ENCODE assay signal across 1 cellular context in the genomic region with DNA sequence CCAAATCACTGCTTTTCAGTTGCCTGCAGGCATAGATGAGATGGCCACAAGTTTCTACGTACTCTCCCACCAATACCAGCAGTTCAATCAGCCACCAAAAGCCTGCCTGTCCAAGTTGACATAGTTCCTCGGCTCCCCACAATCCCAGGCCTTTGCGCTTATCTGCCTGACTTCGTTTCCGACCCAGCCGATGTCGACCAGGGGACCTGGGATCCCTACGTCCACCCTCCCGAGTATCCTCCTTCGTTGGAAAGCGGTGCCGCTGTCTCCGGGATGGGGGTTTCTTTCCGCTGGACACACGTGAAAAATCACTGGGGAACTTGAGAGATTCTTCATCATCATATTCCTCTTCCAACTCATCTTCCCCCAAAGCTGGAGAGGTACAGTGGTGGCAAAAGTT.
TF ChIP-seq lines count a peak whose summit lies in the region.

No MANE protein-coding gene starts in this region.

TF ChIP-seq in GM23338, 12 proteins besides CTCF, POLR2A, EP300 and RAD21 (continued from another document):
- TF ChIP-seq, protein P1, sequence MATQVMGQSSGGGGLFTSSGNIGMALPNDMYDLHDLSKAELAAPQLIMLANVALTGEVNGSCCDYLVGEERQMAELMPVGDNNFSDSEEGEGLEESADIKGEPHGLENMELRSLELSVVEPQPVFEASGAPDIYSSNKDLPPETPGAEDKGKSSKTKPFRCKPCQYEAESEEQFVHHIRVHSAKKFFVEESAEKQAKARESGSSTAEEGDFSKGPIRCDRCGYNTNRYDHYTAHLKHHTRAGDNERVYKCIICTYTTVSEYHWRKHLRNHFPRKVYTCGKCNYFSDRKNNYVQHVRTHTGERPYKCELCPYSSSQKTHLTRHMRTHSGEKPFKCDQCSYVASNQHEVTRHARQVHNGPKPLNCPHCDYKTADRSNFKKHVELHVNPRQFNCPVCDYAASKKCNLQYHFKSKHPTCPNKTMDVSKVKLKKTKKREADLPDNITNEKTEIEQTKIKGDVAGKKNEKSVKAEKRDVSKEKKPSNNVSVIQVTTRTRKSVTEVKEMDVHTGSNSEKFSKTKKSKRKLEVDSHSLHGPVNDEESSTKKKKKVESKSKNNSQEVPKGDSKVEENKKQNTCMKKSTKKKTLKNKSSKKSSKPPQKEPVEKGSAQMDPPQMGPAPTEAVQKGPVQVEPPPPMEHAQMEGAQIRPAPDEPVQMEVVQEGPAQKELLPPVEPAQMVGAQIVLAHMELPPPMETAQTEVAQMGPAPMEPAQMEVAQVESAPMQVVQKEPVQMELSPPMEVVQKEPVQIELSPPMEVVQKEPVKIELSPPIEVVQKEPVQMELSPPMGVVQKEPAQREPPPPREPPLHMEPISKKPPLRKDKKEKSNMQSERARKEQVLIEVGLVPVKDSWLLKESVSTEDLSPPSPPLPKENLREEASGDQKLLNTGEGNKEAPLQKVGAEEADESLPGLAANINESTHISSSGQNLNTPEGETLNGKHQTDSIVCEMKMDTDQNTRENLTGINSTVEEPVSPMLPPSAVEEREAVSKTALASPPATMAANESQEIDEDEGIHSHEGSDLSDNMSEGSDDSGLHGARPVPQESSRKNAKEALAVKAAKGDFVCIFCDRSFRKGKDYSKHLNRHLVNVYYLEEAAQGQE (IDR thresholded peaks at IDR 0.05; ENCODE audit: unreplicated experiment), result no peak
- TF ChIP-seq POLR2AphosphoS5 (IDR thresholded peaks at IDR 0.05; ENCODE audit: low read depth), result no peak
- TF ChIP-seq, protein P2, sequence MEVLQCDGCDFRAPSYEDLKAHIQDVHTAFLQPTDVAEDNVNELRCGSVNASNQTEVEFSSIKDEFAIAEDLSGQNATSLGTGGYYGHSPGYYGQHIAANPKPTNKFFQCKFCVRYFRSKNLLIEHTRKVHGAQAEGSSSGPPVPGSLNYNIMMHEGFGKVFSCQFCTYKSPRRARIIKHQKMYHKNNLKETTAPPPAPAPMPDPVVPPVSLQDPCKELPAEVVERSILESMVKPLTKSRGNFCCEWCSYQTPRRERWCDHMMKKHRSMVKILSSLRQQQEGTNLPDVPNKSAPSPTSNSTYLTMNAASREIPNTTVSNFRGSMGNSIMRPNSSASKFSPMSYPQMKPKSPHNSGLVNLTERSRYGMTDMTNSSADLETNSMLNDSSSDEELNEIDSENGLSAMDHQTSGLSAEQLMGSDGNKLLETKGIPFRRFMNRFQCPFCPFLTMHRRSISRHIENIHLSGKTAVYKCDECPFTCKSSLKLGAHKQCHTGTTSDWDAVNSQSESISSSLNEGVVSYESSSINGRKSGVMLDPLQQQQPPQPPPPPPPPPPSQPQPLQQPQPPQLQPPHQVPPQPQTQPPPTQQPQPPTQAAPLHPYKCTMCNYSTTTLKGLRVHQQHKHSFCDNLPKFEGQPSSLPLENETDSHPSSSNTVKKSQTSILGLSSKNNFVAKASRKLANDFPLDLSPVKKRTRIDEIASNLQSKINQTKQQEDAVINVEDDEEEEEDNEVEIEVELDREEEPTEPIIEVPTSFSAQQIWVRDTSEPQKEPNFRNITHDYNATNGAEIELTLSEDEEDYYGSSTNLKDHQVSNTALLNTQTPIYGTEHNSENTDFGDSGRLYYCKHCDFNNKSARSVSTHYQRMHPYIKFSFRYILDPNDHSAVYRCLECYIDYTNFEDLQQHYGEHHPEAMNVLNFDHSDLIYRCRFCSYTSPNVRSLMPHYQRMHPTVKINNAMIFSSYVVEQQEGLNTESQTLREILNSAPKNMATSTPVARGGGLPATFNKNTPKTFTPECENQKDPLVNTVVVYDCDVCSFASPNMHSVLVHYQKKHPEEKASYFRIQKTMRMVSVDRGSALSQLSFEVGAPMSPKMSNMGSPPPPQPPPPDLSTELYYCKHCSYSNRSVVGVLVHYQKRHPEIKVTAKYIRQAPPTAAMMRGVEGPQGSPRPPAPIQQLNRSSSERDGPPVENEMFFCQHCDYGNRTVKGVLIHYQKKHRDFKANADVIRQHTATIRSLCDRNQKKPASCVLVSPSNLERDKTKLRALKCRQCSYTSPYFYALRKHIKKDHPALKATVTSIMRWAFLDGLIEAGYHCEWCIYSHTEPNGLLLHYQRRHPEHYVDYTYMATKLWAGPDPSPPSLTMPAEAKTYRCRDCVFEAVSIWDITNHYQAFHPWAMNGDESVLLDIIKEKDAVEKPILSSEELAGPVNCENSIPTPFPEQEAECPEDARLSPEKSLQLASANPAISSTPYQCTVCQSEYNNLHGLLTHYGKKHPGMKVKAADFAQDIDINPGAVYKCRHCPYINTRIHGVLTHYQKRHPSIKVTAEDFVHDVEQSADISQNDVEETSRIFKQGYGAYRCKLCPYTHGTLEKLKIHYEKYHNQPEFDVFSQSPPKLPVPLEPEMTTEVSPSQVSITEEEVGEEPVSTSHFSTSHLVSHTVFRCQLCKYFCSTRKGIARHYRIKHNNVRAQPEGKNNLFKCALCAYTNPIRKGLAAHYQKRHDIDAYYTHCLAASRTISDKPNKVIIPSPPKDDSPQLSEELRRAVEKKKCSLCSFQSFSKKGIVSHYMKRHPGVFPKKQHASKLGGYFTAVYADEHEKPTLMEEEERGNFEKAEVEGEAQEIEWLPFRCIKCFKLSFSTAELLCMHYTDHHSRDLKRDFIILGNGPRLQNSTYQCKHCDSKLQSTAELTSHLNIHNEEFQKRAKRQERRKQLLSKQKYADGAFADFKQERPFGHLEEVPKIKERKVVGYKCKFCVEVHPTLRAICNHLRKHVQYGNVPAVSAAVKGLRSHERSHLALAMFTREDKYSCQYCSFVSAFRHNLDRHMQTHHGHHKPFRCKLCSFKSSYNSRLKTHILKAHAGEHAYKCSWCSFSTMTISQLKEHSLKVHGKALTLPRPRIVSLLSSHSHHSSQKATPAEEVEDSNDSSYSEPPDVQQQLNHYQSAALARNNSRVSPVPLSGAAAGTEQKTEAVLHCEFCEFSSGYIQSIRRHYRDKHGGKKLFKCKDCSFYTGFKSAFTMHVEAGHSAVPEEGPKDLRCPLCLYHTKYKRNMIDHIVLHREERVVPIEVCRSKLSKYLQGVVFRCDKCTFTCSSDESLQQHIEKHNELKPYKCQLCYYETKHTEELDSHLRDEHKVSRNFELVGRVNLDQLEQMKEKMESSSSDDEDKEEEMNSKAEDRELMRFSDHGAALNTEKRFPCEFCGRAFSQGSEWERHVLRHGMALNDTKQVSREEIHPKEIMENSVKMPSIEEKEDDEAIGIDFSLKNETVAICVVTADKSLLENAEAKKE (CRISPR knock-in tag; IDR thresholded peaks at IDR 0.05), result no peak
- TF ChIP-seq CREB1 (CRISPR knock-in tag; IDR thresholded peaks at IDR 0.05; ENCODE audit: low read depth), result no peak
- no peak for TF ChIP-seq ZNF114 (CRISPR knock-in tag; IDR thresholded peaks at IDR 0.05)
- TF ChIP-seq, protein P3, sequence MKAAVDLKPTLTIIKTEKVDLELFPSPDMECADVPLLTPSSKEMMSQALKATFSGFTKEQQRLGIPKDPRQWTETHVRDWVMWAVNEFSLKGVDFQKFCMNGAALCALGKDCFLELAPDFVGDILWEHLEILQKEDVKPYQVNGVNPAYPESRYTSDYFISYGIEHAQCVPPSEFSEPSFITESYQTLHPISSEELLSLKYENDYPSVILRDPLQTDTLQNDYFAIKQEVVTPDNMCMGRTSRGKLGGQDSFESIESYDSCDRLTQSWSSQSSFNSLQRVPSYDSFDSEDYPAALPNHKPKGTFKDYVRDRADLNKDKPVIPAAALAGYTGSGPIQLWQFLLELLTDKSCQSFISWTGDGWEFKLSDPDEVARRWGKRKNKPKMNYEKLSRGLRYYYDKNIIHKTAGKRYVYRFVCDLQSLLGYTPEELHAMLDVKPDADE (IDR thresholded peaks at IDR 0.05), result no peak
- no peak for TF ChIP-seq NANOG (IDR thresholded peaks at IDR 0.05; ENCODE audit: borderline replicate concordance)
- TF ChIP-seq EZH2 (IDR thresholded peaks at IDR 0.05; ENCODE audit: low read depth, unreplicated experiment), result no peak
